1 cellular context compared by ENCODE assay signal in the genomic region with DNA sequence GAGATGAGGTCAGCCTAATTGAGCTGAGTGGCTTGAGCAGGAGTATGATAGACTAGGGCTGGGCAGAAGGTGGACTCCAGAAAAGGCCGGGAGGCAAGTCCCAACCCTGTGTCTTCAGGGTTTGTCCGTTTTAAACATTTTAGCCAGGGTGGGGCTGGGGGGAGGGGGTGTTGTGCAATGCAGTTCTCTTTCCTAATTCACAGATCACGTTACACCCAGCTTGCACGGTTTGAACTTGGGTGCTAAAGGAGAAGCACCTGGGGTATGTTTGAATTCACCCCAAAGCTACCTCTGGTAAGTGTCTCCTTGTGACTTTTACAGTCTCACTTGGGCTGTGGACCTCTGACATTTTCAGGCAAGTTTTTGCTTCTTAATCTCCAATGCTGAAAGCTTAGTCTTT.
A peak's percentile ranks its signal among the peaks of the same experiment; 100 is the strongest.
TF ChIP-seq lines count a peak whose summit lies in the region.

No MANE protein-coding gene starts in this region.

TF ChIP-seq in IMR-90, 13 proteins besides CTCF, POLR2A, EP300 and RAD21:
- TF ChIP-seq RCOR1 (IDR thresholded peaks at IDR 0.05; ENCODE audit: insufficient replicate concordance, low read length) (no peak), CEBPB (IDR thresholded peaks at IDR 0.05; ENCODE audit: low read depth, low read length) (peak; percentile 36; the same call in 1 of the 2 replicates), BHLHE40 (IDR thresholded peaks at IDR 0.05; ENCODE audit: low read depth, low read length) (no peak), NFE2L2 (IDR thresholded peaks at IDR 0.05; ENCODE audit: low read depth, low read length) (no peak), CHD1 (IDR thresholded peaks at IDR 0.05; ENCODE audit: low read depth, low read length) (no peak), RFX5 (IDR thresholded peaks at IDR 0.05; ENCODE audit: low read depth, low read length) (no peak)
- TF ChIP-seq, protein P1, sequence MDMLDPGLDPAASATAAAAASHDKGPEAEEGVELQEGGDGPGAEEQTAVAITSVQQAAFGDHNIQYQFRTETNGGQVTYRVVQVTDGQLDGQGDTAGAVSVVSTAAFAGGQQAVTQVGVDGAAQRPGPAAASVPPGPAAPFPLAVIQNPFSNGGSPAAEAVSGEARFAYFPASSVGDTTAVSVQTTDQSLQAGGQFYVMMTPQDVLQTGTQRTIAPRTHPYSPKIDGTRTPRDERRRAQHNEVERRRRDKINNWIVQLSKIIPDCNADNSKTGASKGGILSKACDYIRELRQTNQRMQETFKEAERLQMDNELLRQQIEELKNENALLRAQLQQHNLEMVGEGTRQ (IDR thresholded peaks at IDR 0.05; ENCODE audit: low read depth, low read length): no peak
